In genomic region chr7:30163231-30163894, GRCh38 we compare ENCODE assay signal across 8 cellular contexts. TPM values are rescaled to one million over a fixed set of nuclear protein-coding genes. Genes with fewer than 3 reads are reported as not detected.
DNase-seq lines count a peak whose midpoint lies in the region; ATAC-seq, FAIRE-seq and TF ChIP-seq lines count a peak whose summit lies in the region.

No MANE protein-coding gene starts in this region.

- WGBS in endodermal cell (ENCODE audit: insufficient coverage in 1 of 2, insufficient read length in 1 of 2), 2 experiments = 84 to 85% methylated on average over 9 to 13 of the region's 13 CpGs

- H3K9me3 Mint-ChIP-seq in endodermal cell = no peaks in the 10 kb centered on the region

- H3K9me3 ChIP-seq in endodermal cell (ENCODE audit: control insufficient read depth, low read length) = no peaks in the 10 kb centered on the region

- H3K4me3 Mint-ChIP-seq in endodermal cell = no peak overlapping the region

- H3K27ac ChIP-seq in endodermal cell (ENCODE audit: low read depth, low read length) = peak overlapping the region; percentile 64

- peaks cover 11% of the 10 kb centered on the region for H3K27me3 ChIP-seq in endodermal cell (ENCODE audit: control insufficient read depth, insufficient read depth, low read length, poor library complexity, severe bottlenecking)

- no peak overlapping the region for H3K4me3 ChIP-seq in endodermal cell (ENCODE audit: low read length)

- ATAC-seq in HG03378 (IDR thresholded peaks at IDR 0.05; ENCODE audit: unreplicated experiment) (peak; percentile 45), GM21528 (IDR thresholded peaks at IDR 0.05; ENCODE audit: low FRiP score, unreplicated experiment) (no peak)

- DNase-seq in NK-92 treated with Interleukin-12 subunit alpha and Interleukin-12 subunit beta, amount 100 ng/mL, for 24 hours (lab: John Stamatoyannopoulos, UW) = peak; percentile 16
- DNase-seq in NK-92 (lab: John Stamatoyannopoulos, UW; ENCODE audit: unreplicated experiment) = no peak
- DNase-seq in SIG-M5 treated with dmso at 0.1 percent for 504 hours (lab: John Stamatoyannopoulos, UW; ENCODE audit: unreplicated experiment) = peak; percentile 88
- no peak for DNase-seq in endodermal cell
- DNase-seq in pons (ENCODE audit: low spot score) = peak; percentile 94
- DNase-seq in HTR-8/SVneo (ENCODE audit: insufficient read length, low spot score) = no peak

- no peak for TF ChIP-seq CTCF in endodermal cell (conservative IDR thresholded peaks at IDR 0.05)

- peaks cover 2% of the 10 kb centered on the region for H3K36me3 Mint-ChIP-seq in endodermal cell (ENCODE audit: low read depth)

- no peak for FAIRE-seq in HTR-8/SVneo (lab: Jason Lieb, UNC)

- H3K36me3 ChIP-seq in endodermal cell (ENCODE audit: control insufficient read depth, insufficient read depth, low read length) = no peaks in the 10 kb centered on the region

- H3K27ac Mint-ChIP-seq in endodermal cell = no peak overlapping the region

- peaks cover 18% of the 10 kb centered on the region for H3K27me3 Mint-ChIP-seq in endodermal cell (ENCODE audit: insufficient read depth)

- peaks cover 24% of the 10 kb centered on the region for H3K4me1 Mint-ChIP-seq in endodermal cell

- no peaks in the 10 kb centered on the region for H3K4me1 ChIP-seq in endodermal cell (ENCODE audit: control insufficient read depth, insufficient read depth, low read length)

- no peak overlapping the region for H3K9ac ChIP-seq in endodermal cell (ENCODE audit: extremely low read depth, low read length, poor library complexity, severe bottlenecking)

RNA-seq across cellular contexts. Expression of gene MTURN, which starts 28.6 kb away (rescaled TPM):
- 10 to 100 TPM; 11.2 to 12.1 TPM for total RNA-seq in endodermal cell
- polyA plus RNA-seq in endodermal cell (2013, experiment 1 of 2) = 11.9 TPM
- 10.0 TPM for polyA plus RNA-seq in endodermal cell (2013, experiment 2 of 2)

Comparison
In these comparisons a context has a peak if more than half of its experiments do, and no peak if none do; other contexts are left out.
1. DNase-seq: peak in NK-92 treated with Interleukin-12 subunit alpha and Interleukin-12 subunit beta, amount 100 ng/mL, for 24 hours (single experiment), SIG-M5 treated with dmso at 0.1 percent for 504 hours (single experiment) and pons (single experiment); none in NK-92 (single experiment), endodermal cell (single experiment) and HTR-8/SVneo (single experiment).